ENCODE assay signal across 8 cellular contexts in genomic region chr16:81798311-81799137, GRCh38. TPM values are rescaled to one million over a fixed set of nuclear protein-coding genes. Genes with fewer than 3 reads are reported as not detected.
DNase-seq lines count a peak whose midpoint lies in the region; ATAC-seq and TF ChIP-seq lines count a peak whose summit lies in the region.

No MANE protein-coding gene starts in this region.

- TF ChIP-seq CTCF in GM13976 (IDR thresholded peaks at IDR 0.05; ENCODE audit: borderline replicate concordance, control extremely low read depth, extremely low read depth, insufficient read depth, missing control alignments) (peak; percentile 9), HFFc6 (IDR thresholded peaks at IDR 0.05) (no peak)

- peak overlapping the region; percentile 41 for H3K4me3 Mint-ChIP-seq in activated naive CD8-positive, alpha-beta T cell treated with anti-CD3 and anti-CD28 coated beads, Interleukin-2, amount 10 ng/mL, durations not matched to agents 7 days and 5 days
- H3K4me3 Mint-ChIP-seq in HFFc6, result no peak overlapping the region

- in situ Hi-C loops in GM13976 (cut with MboI; ENCODE audit: low sequenced_read_pairs, unreplicated experiment), result no loop called here

- POLR2A ChIA-PET in activated naive CD8-positive, alpha-beta T cell treated with anti-CD3 and anti-CD28 coated beads, Interleukin-2, amount 10 ng/mL, durations not matched to agents 7 days and 5 days (lab: Charles Lee), result interaction anchor here (0.9 kb wide), 1 partner anchor 37 kb away, joined by 3 read pairs; no protein-coding TSS in a partner anchor

- peaks cover 5% of the 10 kb centered on the region for H3K36me3 Mint-ChIP-seq in activated naive CD8-positive, alpha-beta T cell treated with anti-CD3 and anti-CD28 coated beads, Interleukin-2, amount 10 ng/mL, durations not matched to agents 7 days and 5 days
- no peaks in the 10 kb centered on the region for H3K36me3 Mint-ChIP-seq in HFFc6 (ENCODE audit: low read depth)

- no peaks in the 10 kb centered on the region for H3K9me3 Mint-ChIP-seq in activated naive CD8-positive, alpha-beta T cell treated with anti-CD3 and anti-CD28 coated beads, Interleukin-2, amount 10 ng/mL, durations not matched to agents 7 days and 5 days
- no peaks in the 10 kb centered on the region for H3K9me3 Mint-ChIP-seq in HFFc6

- DNase-seq in GM13976 (ENCODE audit: low spot score) (peak; percentile 74), HFFc6 (no peak), activated gamma-delta T cell (lab: John Stamatoyannopoulos, UW) (no peak), SHP77 treated with DMSO at 0.1 percent for 48 hours (lab: John Stamatoyannopoulos, UW) (no peak)
- peak; percentile 54 for DNase-seq in activated naive CD8-positive, alpha-beta T cell treated with anti-CD3 and anti-CD28 coated beads, Interleukin-2, amount 10 ng/mL, durations not matched to agents 7 days and 5 days
- DNase-seq in activated effector memory CD4-positive, alpha-beta T cell treated with anti-CD3 and anti-CD28 coated beads, Interleukin-2, amount 50 U/mL, for 16 hours, result no peak

- ATAC-seq in GM21390 (IDR thresholded peaks at IDR 0.05; ENCODE audit: unreplicated experiment) (peak; percentile 60), HG03571 (IDR thresholded peaks at IDR 0.05; ENCODE audit: unreplicated experiment) (peak; percentile 41)
- ATAC-seq in activated naive CD8-positive, alpha-beta T cell treated with anti-CD3 and anti-CD28 coated beads, Interleukin-2, amount 10 ng/mL, durations not matched to agents 7 days and 5 days (ENCODE audit: low read depth), result peak; percentile 69

- peaks cover 27% of the 10 kb centered on the region for H3K4me1 Mint-ChIP-seq in activated naive CD8-positive, alpha-beta T cell treated with anti-CD3 and anti-CD28 coated beads, Interleukin-2, amount 10 ng/mL, durations not matched to agents 7 days and 5 days
- H3K4me1 Mint-ChIP-seq in HFFc6 (ENCODE audit: low read depth), result no peaks in the 10 kb centered on the region

- H3K27ac Mint-ChIP-seq in activated naive CD8-positive, alpha-beta T cell treated with anti-CD3 and anti-CD28 coated beads, Interleukin-2, amount 10 ng/mL, durations not matched to agents 7 days and 5 days, result peak overlapping the region; percentile 87
- no peak overlapping the region for H3K27ac Mint-ChIP-seq in HFFc6

- H3K27me3 Mint-ChIP-seq in activated naive CD8-positive, alpha-beta T cell treated with anti-CD3 and anti-CD28 coated beads, Interleukin-2, amount 10 ng/mL, durations not matched to agents 7 days and 5 days, result peaks cover 8% of the 10 kb centered on the region
- peaks cover 4% of the 10 kb centered on the region for H3K27me3 Mint-ChIP-seq in HFFc6 (ENCODE audit: insufficient read depth)

RNA-seq across cellular contexts. Expression of gene PLCG2, which starts 19.4 kb away (rescaled TPM):
- total RNA-seq in activated naive CD8-positive, alpha-beta T cell treated with anti-CD3 and anti-CD28 coated beads, Interleukin-2, amount 10 ng/mL, durations not matched to agents 7 days and 5 days, result 10 to 100 TPM; 13.5 to 15.2 TPM
- total RNA-seq in HFFc6 (2021; fragmentation: NEBNext Ultra II Directional; extraction: Animal tissue kit (Norgen Biotek cat#: 25700)), result under 1 TPM; 0.14 to 0.61 (median 0.27) TPM

Comparison
In these comparisons a context has a peak if more than half of its experiments do, and no peak if none do; other contexts are left out.
1. DNase-seq: peak in GM13976 (single experiment) and activated naive CD8-positive, alpha-beta T cell treated with anti-CD3 and anti-CD28 coated beads, Interleukin-2, amount 10 ng/mL, durations not matched to agents 7 days and 5 days (single experiment); none in HFFc6 (single experiment), activated gamma-delta T cell (single experiment), SHP77 treated with DMSO at 0.1 percent for 48 hours (single experiment) and activated effector memory CD4-positive, alpha-beta T cell treated with anti-CD3 and anti-CD28 coated beads, Interleukin-2, amount 50 U/mL, for 16 hours (single experiment).
2. RNA of gene PLCG2, which starts 19.4 kb away (total RNA-seq): 13.5 to 15.2 TPM in activated naive CD8-positive, alpha-beta T cell treated with anti-CD3 and anti-CD28 coated beads, Interleukin-2, amount 10 ng/mL, durations not matched to agents 7 days and 5 days; 0.14 to 0.61 TPM in HFFc6; every median in the first group is over 4 times any median in the second.
3. Peak in every context shown above with its lines, with median percentiles within 50 percentile points of each other: ATAC-seq.